ENCODE assay signal across 21 cellular contexts in genomic region chr5:173568703-173569102, GRCh38.
"Had no signal": no experiment of that assay in that cellular context is flagged by ENCODE, and none has a peak within 500 bp of the region (broad histone marks: within the 10 kb centered on the region; RNA-seq: fewer than 3 reads in every experiment).

No MANE protein-coding gene starts in this region.

- H3K27me3 ChIP-seq: MG63 had no signal

- FAIRE-seq: HTR-8/SVneo had no signal

- H3K9ac ChIP-seq: SK-N-SH had no signal

- H3K36me3 ChIP-seq: MG63 had no signal

- DNase-seq: Karpas-422, KG1, MG63, NCI-H1092, NCI-H1436, NCI-H187, NCI-H2029, NCI-H2081 treated with DMSO at 0.1 percent for 48 hours, NCI-H2171, NCI-H226, NCI-H446, NCI-H510A, NCI-H524 treated with DMSO at 0.1 percent for 48 hours, NCI-H774, SHP77, SK-N-SH, SW 1271 had no signal

- ATAC-seq: Panc1 had no signal

- H3K27ac ChIP-seq: HL-60, RWPE1 had no signal

- H3K9me3 ChIP-seq: SK-N-SH had no signal

- H3K4me2 ChIP-seq: SK-N-SH had no signal

- H3K4me3 ChIP-seq: MG63 had no signal
